ENCODE assay signal across 8 cellular contexts in the genomic region with DNA sequence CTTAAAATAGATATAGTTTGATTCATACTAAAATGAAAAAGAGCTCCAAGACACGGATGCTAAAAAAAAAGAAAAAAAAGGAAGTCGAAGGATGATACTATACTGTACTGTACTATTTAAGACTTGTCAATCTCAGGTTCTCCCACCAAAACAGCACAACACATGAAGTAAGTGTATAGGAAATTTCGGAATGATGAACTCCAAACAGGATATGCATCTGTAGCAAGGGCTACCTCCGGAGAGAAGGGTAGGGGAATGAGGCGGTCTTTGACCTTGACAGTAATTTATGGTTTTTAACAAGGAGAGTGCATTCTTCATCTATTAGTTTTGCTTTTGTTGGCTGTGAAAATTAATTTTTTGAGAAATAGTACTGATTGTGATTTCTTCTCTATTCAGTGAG. TPM values are rescaled to one million over a fixed set of nuclear protein-coding genes. Genes with fewer than 3 reads are reported as not detected.
A peak's percentile ranks its signal among the peaks of the same experiment; 100 is the strongest.
DNase-seq lines count a peak whose midpoint lies in the region; ATAC-seq, FAIRE-seq and TF ChIP-seq lines count a peak whose summit lies in the region.

No MANE protein-coding gene starts in this region.

- H3K36me3 Mint-ChIP-seq in activated T-cell treated with anti-CD3 and anti-CD28 coated beads, Interleukin-2, amount 50 U/mL, for 72 hours (ENCODE audit: insufficient read depth in 2 of 2), result peaks cover 8 to 10% of the 10 kb centered on the region in 2 donors
- H3K36me3 Mint-ChIP-seq in activated naive CD4-positive, alpha-beta T cell treated with anti-CD3 and anti-CD28 coated beads, Interleukin-2, amount 50 U/mL, for 72 hours, result peaks cover 16 to 20% of the 10 kb centered on the region in 2 donors

- H3K36me3 ChIP-seq in left lung (no peaks in the 10 kb centered on the region), tibial nerve (no peaks in the 10 kb centered on the region)

- H3K4me3 ChIP-seq in left lung (peak overlapping the region; percentile 84 to 96), tibial nerve (peak overlapping the region; percentile 87 to 93 (median 91))

- no peak for TF ChIP-seq EP300 in tibial nerve (IDR thresholded peaks at IDR 0.05)

- peaks cover 38% of the 10 kb centered on the region for H3K4me1 Mint-ChIP-seq in activated T-cell treated with anti-CD3 and anti-CD28 coated beads, Interleukin-2, amount 50 U/mL, for 72 hours (ENCODE audit: low read depth)

- FAIRE-seq in HTR-8/SVneo (lab: Jason Lieb, UNC), result no peak

- H3K9me3 ChIP-seq in left lung (no peaks in the 10 kb centered on the region), tibial nerve (no peaks in the 10 kb centered on the region)

- peak overlapping the region in 1 of 2 donors; percentile 92 for H3K27ac ChIP-seq in left lung
- H3K27ac ChIP-seq in tibial nerve, result peak overlapping the region; percentile 19 to 91 (median 80)

- DNase-seq in activated T-cell treated with anti-CD3 and anti-CD28 coated beads, Interleukin-2, amount 50 U/mL, for 72 hours, result no peak
- DNase-seq in activated T-cell treated with anti-CD3 and anti-CD28 coated beads, Interleukin-2, amount 50 U/mL, for 48 hours, result no peak
- no peak for DNase-seq in activated naive CD4-positive, alpha-beta T cell treated with anti-CD3 and anti-CD28 coated beads, Interleukin-2, amount 50 U/mL, for 72 hours (ENCODE audit: low spot score in 2 of 2)
- DNase-seq in left lung (no peak), tibial nerve (ENCODE audit: low spot score in 2 of 2) (no peak), HTR-8/SVneo (ENCODE audit: insufficient read length, low spot score) (no peak)

- intact Hi-C loops in left lung (cut with DNase I), result no loop called here

- peak overlapping the region; percentile 96 for H3K4me3 Mint-ChIP-seq in activated T-cell treated with anti-CD3 and anti-CD28 coated beads, Interleukin-2, amount 50 U/mL, for 72 hours

- peak overlapping the region; percentile 98 for H3K27ac Mint-ChIP-seq in activated T-cell treated with anti-CD3 and anti-CD28 coated beads, Interleukin-2, amount 50 U/mL, for 72 hours
- peak overlapping the region; percentile 96 to 98 for H3K27ac Mint-ChIP-seq in activated naive CD4-positive, alpha-beta T cell treated with anti-CD3 and anti-CD28 coated beads, Interleukin-2, amount 50 U/mL, for 72 hours

- whole genome bisulfite sequencing in tibial nerve, 2 donors, result 40 to 45% methylated on average over 5 of the region's 5 CpGs

- H3K9me3 Mint-ChIP-seq in activated T-cell treated with anti-CD3 and anti-CD28 coated beads, Interleukin-2, amount 50 U/mL, for 72 hours, result no peaks in the 10 kb centered on the region
- no peaks in the 10 kb centered on the region for H3K9me3 Mint-ChIP-seq in activated naive CD4-positive, alpha-beta T cell treated with anti-CD3 and anti-CD28 coated beads, Interleukin-2, amount 50 U/mL, for 72 hours

- no peak for ATAC-seq in activated T-cell treated with anti-CD3 and anti-CD28 coated beads, Interleukin-2, amount 50 U/mL, for 72 hours (replicated peaks in 1 of 2)
- no peak for ATAC-seq in activated naive CD4-positive, alpha-beta T cell treated with anti-CD3 and anti-CD28 coated beads, Interleukin-2, amount 50 U/mL, for 72 hours
- no peak for ATAC-seq in left lung
- ATAC-seq in HG03432 (IDR thresholded peaks at IDR 0.05; ENCODE audit: unreplicated experiment), result no peak
- ATAC-seq in GM19023 (IDR thresholded peaks at IDR 0.05; ENCODE audit: unreplicated experiment), result no peak

- no peaks in the 10 kb centered on the region for H3K27me3 Mint-ChIP-seq in activated T-cell treated with anti-CD3 and anti-CD28 coated beads, Interleukin-2, amount 50 U/mL, for 72 hours (ENCODE audit: low read depth)

- H3K27me3 ChIP-seq in left lung, result no peaks in the 10 kb centered on the region
- H3K27me3 ChIP-seq in tibial nerve, result no peaks in the 10 kb centered on the region

- no peak for TF ChIP-seq POLR2A in tibial nerve (IDR thresholded peaks at IDR 0.05)

- H3K4me1 ChIP-seq in left lung (peaks cover 0 to 28% of the 10 kb centered on the region in 2 donors), tibial nerve (peaks cover 0 to 37% (median 7%) of the 10 kb centered on the region in 4 donors)

- TF ChIP-seq CTCF in left lung (IDR thresholded peaks at IDR 0.05) (no peak), tibial nerve (IDR thresholded peaks at IDR 0.05) (no peak)

RNA-seq across cellular contexts. Expression of a gene that starts 0.5 kb away (rescaled TPM):
- total RNA-seq in activated T-cell treated with anti-CD3 and anti-CD28 coated beads, Interleukin-2, amount 50 U/mL, for 72 hours, result 100 to 1,000 TPM; 116 to 139 TPM
- total RNA-seq in activated naive CD4-positive, alpha-beta T cell treated with anti-CD3 and anti-CD28 coated beads, Interleukin-2, amount 50 U/mL, for 72 hours, result 10 to 100 TPM; 76.3 to 83.8 TPM
- total RNA-seq in left lung, result 10 to 100 TPM; 29.8 to 39.6 TPM
- 10 to 100 TPM; 43.2 to 56.4 (median 51.8) TPM for total RNA-seq in tibial nerve

RNA-seq across cellular contexts. Expression of a gene that starts 11.0 kb away (rescaled TPM):
- total RNA-seq in activated T-cell treated with anti-CD3 and anti-CD28 coated beads, Interleukin-2, amount 50 U/mL, for 72 hours, result 10 to 100 TPM; 15.5 to 17.6 TPM
- total RNA-seq in activated naive CD4-positive, alpha-beta T cell treated with anti-CD3 and anti-CD28 coated beads, Interleukin-2, amount 50 U/mL, for 72 hours, result 10 to 100 TPM; 15.6 to 29.1 TPM
- total RNA-seq in left lung (10 to 100 TPM; 14.6 to 26.6 TPM), tibial nerve (10 to 100 TPM; 24.7 to 49.2 (median 33.9) TPM)
